26 cellular contexts compared by ENCODE assay signal in genomic region chr3:46435327-46435726, GRCh38. TPM values are rescaled to one million over a fixed set of nuclear protein-coding genes. Genes with fewer than 3 reads are reported as not detected.
"Had no signal": no experiment of that assay in that cellular context is flagged by ENCODE, and none has a peak within 500 bp of the region (broad histone marks: within the 10 kb centered on the region; RNA-seq: fewer than 3 reads in every experiment).

No MANE protein-coding gene starts in this region.

- H3K4me3 ChIP-seq: colonic mucosa, esophagus squamous epithelium, heart right ventricle, left lung, neural progenitor cell, prostate gland, right atrium auricular region, spleen, testis, tibial nerve, vagina had no signal

- H3K36me3 ChIP-seq: colonic mucosa, esophagus squamous epithelium, neural progenitor cell, prostate gland, right atrium auricular region, tibial nerve, vagina had no signal

- DNase-seq: colonic mucosa; effector memory CD8-positive, alpha-beta T cell; esophagus squamous epithelium; foreskin melanocyte; glutamatergic neuron; heart right ventricle; hippocampal formation; immature natural killer cell; kidney; left lung; mesenchymal stem cell; naive thymus-derived CD4-positive, alpha-beta T cell; nucleus accumbens; spleen; stimulated activated CD4-positive, alpha-beta T cell treated with anti-CD3 and anti-CD28 coated beads, Interleukin-4, amount 100 ng/mL, for 4 hours; stimulated activated naive CD8-positive, alpha-beta T cell treated with anti-CD3 and anti-CD28 coated beads, Interleukin-15, Interleukin-2, amounts not matched to agents 100 U/mL and 50 U/mL, for 24 hours; substantia nigra; testis had no signal

- H3K4me1 ChIP-seq: colonic mucosa, heart right ventricle, left lung, neural progenitor cell, prostate gland, right atrium auricular region, testis, tibial nerve, vagina had no signal

- FAIRE-seq: endometrium, kidney had no signal

- H3K4me2 ChIP-seq: neural progenitor cell had no signal

- H3K27me3 ChIP-seq: colonic mucosa, esophagus squamous epithelium, heart right ventricle, left lung, neural progenitor cell, right atrium auricular region, spleen, testis, tibial nerve, vagina had no signal

- ATAC-seq: effector memory CD8-positive, alpha-beta T cell; heart right ventricle; left lung; naive thymus-derived CD4-positive, alpha-beta T cell; sciatic nerve; stimulated activated memory B cell treated with anti-CD40 and anti-IgM and Interleukin-4, amounts not matched to agents 10 μg/mL and 1 μg/mL and 100 μg/mL, for 72 hours; stimulated activated naive CD8-positive, alpha-beta T cell treated with anti-CD3 and anti-CD28 coated beads, Interleukin-15, Interleukin-2, amounts not matched to agents 100 U/mL and 50 U/mL, for 24 hours had no signal

- H3K27ac ChIP-seq: colonic mucosa, esophagus squamous epithelium, heart right ventricle, neural progenitor cell, prostate gland, right atrium auricular region, spleen, testis, tibial nerve, vagina had no signal

- H3K9ac ChIP-seq: neural progenitor cell had no signal

- H3K9me3 ChIP-seq: colonic mucosa, esophagus squamous epithelium, prostate gland, right atrium auricular region, testis, vagina had no signal

- H2AFZ ChIP-seq: neural progenitor cell had no signal

RNA-seq across cellular contexts. Expression of gene LTF, which starts 29.4 kb away (rescaled TPM):
- polyA plus RNA-seq: immature natural killer cell; naive thymus-derived CD4-positive, alpha-beta T cell had no signal
